ENCODE assay signal across 10 cellular contexts in the genomic region with DNA sequence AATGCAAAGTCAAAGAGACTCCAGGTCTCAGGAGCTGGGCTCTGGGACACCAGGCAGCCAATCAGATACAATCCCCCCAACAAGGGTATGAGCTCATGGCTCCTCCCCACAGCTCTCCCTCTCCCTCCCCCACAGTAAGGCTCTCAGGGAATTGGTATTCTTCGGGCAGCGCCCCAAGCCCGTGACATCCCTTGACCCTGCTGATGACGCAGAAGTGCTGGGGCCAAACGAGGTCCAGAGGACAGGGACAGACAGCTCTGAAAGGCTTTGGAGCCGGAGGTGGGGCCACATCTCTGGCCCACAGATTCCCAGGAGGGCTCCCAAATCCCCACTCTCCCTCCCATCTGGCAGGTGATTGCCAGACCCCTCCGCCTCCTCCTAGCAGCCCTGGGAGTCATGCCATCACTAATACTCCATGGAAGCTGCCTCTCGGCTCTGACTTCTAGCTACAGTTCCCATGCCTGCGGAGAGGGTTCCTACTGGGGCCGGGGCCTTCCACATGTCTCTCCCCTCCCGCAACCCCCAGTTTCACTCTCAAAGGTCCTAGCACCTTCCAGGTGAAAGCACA. TPM values are rescaled to one million over a fixed set of nuclear protein-coding genes. Genes with fewer than 3 reads are reported as not detected.
DNase-seq lines count a peak whose midpoint lies in the region; ATAC-seq and TF ChIP-seq lines count a peak whose summit lies in the region.
"Had no signal": no experiment of that assay in that cellular context is flagged by ENCODE, and none has a peak within 500 bp of the region (broad histone marks: within the 10 kb centered on the region; RNA-seq: fewer than 3 reads in every experiment).

No MANE protein-coding gene starts in this region.

- no peaks in the 10 kb centered on the region for H3K36me3 ChIP-seq in WERI-Rb-1

- H3K27me3 Mint-ChIP-seq in activated T-helper 1 cell treated with anti-CD3 and anti-CD28 coated beads, Interleukin-12 subunit alpha, Interleukin-12 subunit beta, Interleukin-2, Interleukin-4 antibody, amounts not matched to agents 30 ng/mL and 10 ng/mL and 1 ng/mL, durations not matched to agents 14 hours and 24 hours and 36 hours (ENCODE audit: insufficient read depth) = peaks cover 7% of the 10 kb centered on the region

- ATAC-seq in HG03097 (IDR thresholded peaks at IDR 0.05; ENCODE audit: low FRiP score, unreplicated experiment) (no peak), GM19324 (IDR thresholded peaks at IDR 0.05; ENCODE audit: low FRiP score, unreplicated experiment) (no peak), GM18909 (IDR thresholded peaks at IDR 0.05; ENCODE audit: poor library complexity, unreplicated experiment) (no peak)
- ATAC-seq: left colon had no signal

- peak; percentile 90 for DNase-seq in Ammon's horn (ENCODE audit: low spot score)
- peak; percentile 85 for DNase-seq in WERI-Rb-1
- peak; percentile 72 to 96 (median 86) for DNase-seq in head of caudate nucleus
- peak; percentile 72 for DNase-seq in occipital lobe (lab: John Stamatoyannopoulos, UW)
- no peak for DNase-seq in activated T-helper 1 cell treated with anti-CD3 and anti-CD28 coated beads, Interleukin-12 subunit alpha, Interleukin-12 subunit beta, Interleukin-2, Interleukin-4 antibody, amounts not matched to agents 30 ng/mL and 10 ng/mL and 1 ng/mL, durations not matched to agents 14 hours and 24 hours and 36 hours (ENCODE audit: low spot score)
- DNase-seq: left colon, PC-9 had no signal

- H3K36me3 Mint-ChIP-seq in activated T-helper 1 cell treated with anti-CD3 and anti-CD28 coated beads, Interleukin-12 subunit alpha, Interleukin-12 subunit beta, Interleukin-2, Interleukin-4 antibody, amounts not matched to agents 30 ng/mL and 10 ng/mL and 1 ng/mL, durations not matched to agents 14 hours and 24 hours and 36 hours (ENCODE audit: low read depth) = no peaks in the 10 kb centered on the region

- intact Hi-C loops in head of caudate nucleus (cut with DNase I) = no loop called here
- intact Hi-C loops in activated T-helper 1 cell treated with anti-CD3 and anti-CD28 coated beads, Interleukin-12 subunit alpha, Interleukin-12 subunit beta, Interleukin-2, Interleukin-4 antibody, amounts not matched to agents 30 ng/mL and 10 ng/mL and 1 ng/mL, durations not matched to agents 14 hours and 24 hours and 36 hours (cut with micrococcal nuclease) = no loop called here

- no peak for TF ChIP-seq CTCF in WERI-Rb-1 (IDR thresholded peaks at IDR 0.05; ENCODE audit: low read depth, low read length)

- H3K9me3 Mint-ChIP-seq in activated T-helper 1 cell treated with anti-CD3 and anti-CD28 coated beads, Interleukin-12 subunit alpha, Interleukin-12 subunit beta, Interleukin-2, Interleukin-4 antibody, amounts not matched to agents 30 ng/mL and 10 ng/mL and 1 ng/mL, durations not matched to agents 14 hours and 24 hours and 36 hours = no peaks in the 10 kb centered on the region

- H3K4me1 Mint-ChIP-seq in activated T-helper 1 cell treated with anti-CD3 and anti-CD28 coated beads, Interleukin-12 subunit alpha, Interleukin-12 subunit beta, Interleukin-2, Interleukin-4 antibody, amounts not matched to agents 30 ng/mL and 10 ng/mL and 1 ng/mL, durations not matched to agents 14 hours and 24 hours and 36 hours (ENCODE audit: low read depth) = no peaks in the 10 kb centered on the region

- H3K27me3 ChIP-seq in WERI-Rb-1 (ENCODE audit: insufficient read depth, low read depth, severe bottlenecking) = no peaks in the 10 kb centered on the region

- H3K9me3 ChIP-seq in WERI-Rb-1 (ENCODE audit: severe bottlenecking) = no peaks in the 10 kb centered on the region

- no peak overlapping the region for H3K4me3 Mint-ChIP-seq in activated T-helper 1 cell treated with anti-CD3 and anti-CD28 coated beads, Interleukin-12 subunit alpha, Interleukin-12 subunit beta, Interleukin-2, Interleukin-4 antibody, amounts not matched to agents 30 ng/mL and 10 ng/mL and 1 ng/mL, durations not matched to agents 14 hours and 24 hours and 36 hours

- no peak overlapping the region for H3K27ac Mint-ChIP-seq in activated T-helper 1 cell treated with anti-CD3 and anti-CD28 coated beads, Interleukin-12 subunit alpha, Interleukin-12 subunit beta, Interleukin-2, Interleukin-4 antibody, amounts not matched to agents 30 ng/mL and 10 ng/mL and 1 ng/mL, durations not matched to agents 14 hours and 24 hours and 36 hours

- H3K27ac ChIP-seq in WERI-Rb-1 = peak overlapping the region; percentile 48
- H3K27ac ChIP-seq: PC-9 had no signal

- H3K4me3 ChIP-seq in WERI-Rb-1 (ENCODE audit: low read depth, low read length) = no peak overlapping the region
- H3K4me3 ChIP-seq: PC-9 had no signal

RNA-seq across cellular contexts. Expression of gene USP2, which starts 5.8 kb away (rescaled TPM):
- 1.6 TPM for total RNA-seq in occipital lobe
- total RNA-seq in activated T-helper 1 cell treated with anti-CD3 and anti-CD28 coated beads, Interleukin-12 subunit alpha, Interleukin-12 subunit beta, Interleukin-2, Interleukin-4 antibody, amounts not matched to agents 30 ng/mL and 10 ng/mL and 1 ng/mL, durations not matched to agents 14 hours and 24 hours and 36 hours = 0.22 and 0.36 TPM in 2 replicates

RNA-seq across cellular contexts. Expression of gene MFRP, which starts 29.2 kb away (rescaled TPM):
- total RNA-seq in occipital lobe = not detected
- not detected in 2 replicates for total RNA-seq in activated T-helper 1 cell treated with anti-CD3 and anti-CD28 coated beads, Interleukin-12 subunit alpha, Interleukin-12 subunit beta, Interleukin-2, Interleukin-4 antibody, amounts not matched to agents 30 ng/mL and 10 ng/mL and 1 ng/mL, durations not matched to agents 14 hours and 24 hours and 36 hours
- total RNA-seq: left colon, PC-9 had no signal

RNA-seq across cellular contexts. Expression of gene C1QTNF5, which starts 35.0 kb away (rescaled TPM):
- total RNA-seq in occipital lobe = 4.2 TPM
- total RNA-seq in activated T-helper 1 cell treated with anti-CD3 and anti-CD28 coated beads, Interleukin-12 subunit alpha, Interleukin-12 subunit beta, Interleukin-2, Interleukin-4 antibody, amounts not matched to agents 30 ng/mL and 10 ng/mL and 1 ng/mL, durations not matched to agents 14 hours and 24 hours and 36 hours = not detected in 2 replicates
- total RNA-seq: PC-9 had no signal

RNA-seq across cellular contexts. Expression of gene RNF26, which starts 41.4 kb away (rescaled TPM):
- total RNA-seq in occipital lobe = 1.6 TPM
- total RNA-seq in activated T-helper 1 cell treated with anti-CD3 and anti-CD28 coated beads, Interleukin-12 subunit alpha, Interleukin-12 subunit beta, Interleukin-2, Interleukin-4 antibody, amounts not matched to agents 30 ng/mL and 10 ng/mL and 1 ng/mL, durations not matched to agents 14 hours and 24 hours and 36 hours = 26.1 and 27.9 TPM in 2 replicates

RNA-seq across cellular contexts. Expression of gene THY1, which starts 47.3 kb away (rescaled TPM):
- total RNA-seq in occipital lobe = 25.4 TPM
- total RNA-seq in activated T-helper 1 cell treated with anti-CD3 and anti-CD28 coated beads, Interleukin-12 subunit alpha, Interleukin-12 subunit beta, Interleukin-2, Interleukin-4 antibody, amounts not matched to agents 30 ng/mL and 10 ng/mL and 1 ng/mL, durations not matched to agents 14 hours and 24 hours and 36 hours = 0.83 and 1.0 TPM in 2 replicates
- total RNA-seq: PC-9 had no signal
